Comparison of ENCODE assay signal across 27 cellular contexts in the genomic region with DNA sequence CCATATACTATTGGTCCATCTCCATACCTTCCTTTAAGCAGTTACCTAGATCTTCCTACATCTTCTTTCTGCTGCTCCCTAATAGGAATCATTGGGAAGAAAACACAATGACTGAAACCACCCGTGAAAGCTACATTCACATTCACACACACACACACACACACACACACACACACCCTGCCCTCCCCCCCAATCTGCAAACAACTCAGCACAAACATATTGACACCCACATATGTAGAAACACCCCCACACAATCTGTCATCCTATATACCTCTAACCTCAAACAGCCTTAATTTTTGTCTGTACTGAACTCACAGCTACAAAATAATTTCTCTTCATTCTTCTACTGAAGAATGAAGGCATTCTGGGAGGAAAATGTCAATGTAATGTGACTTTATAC.
"Had no signal": no experiment of that assay in that cellular context is flagged by ENCODE, and none has a peak within 500 bp of the region (broad histone marks: within the 10 kb centered on the region; RNA-seq: fewer than 3 reads in every experiment).

No MANE protein-coding gene starts in this region.

- H3K4me1 Mint-ChIP-seq: mesothelial cell of epicardium had no signal

- DNase-seq: islet precursor cell; left ventricle myocardium inferior; mesendoderm; naive B cell; natural killer cell; nephron progenitor cell; ovary; right lobe of liver; stimulated activated CD4-positive, alpha-beta T cell treated with anti-CD3 and anti-CD28 coated beads, Interleukin-1b, Interleukin-23, amount 100 ng/mL, for 48 hours; stimulated activated CD4-positive, alpha-beta T cell treated with anti-CD3 and anti-CD28 coated beads, Interleukin-2, amount 100 ng/mL, for 48 hours; stimulated activated CD4-positive, alpha-beta T cell treated with anti-CD3 and anti-CD28 coated beads, Interleukin-4, amount 100 ng/mL, for 4 hours; stimulated activated CD8-positive, alpha-beta memory T cell treated with anti-CD3 and anti-CD28 coated beads, Interleukin-4, amount 100 ng/mL, for 48 hours; stimulated activated naive CD4-positive, alpha-beta T cell treated with Interleukin-2 at 50 U/mL for 16 hours; stimulated activated naive CD8-positive, alpha-beta T cell treated with anti-CD3 and anti-CD28 coated beads, Interleukin-15, amount 100 ng/mL, for 72 hours; substantia nigra; testis; thyroid gland; transverse colon; upper lobe of left lung had no signal

- ATAC-seq: natural killer cell; right lobe of liver; stimulated activated memory B cell treated with anti-CD40 and anti-IgM and Interleukin-4, amounts not matched to agents 10 μg/mL and 1 μg/mL and 100 μg/mL, for 72 hours; stimulated activated naive CD8-positive, alpha-beta T cell treated with anti-CD3 and anti-CD28 coated beads, Interleukin-15, amount 100 ng/mL, for 72 hours had no signal

- H3K27ac Mint-ChIP-seq: mesothelial cell of epicardium; natural killer cell; nephron progenitor cell; neural progenitor cell; progenitor cell of endocrine pancreas; stimulated activated memory B cell treated with anti-CD40 and anti-IgM and Interleukin-4, amounts not matched to agents 10 μg/mL and 1 μg/mL and 100 μg/mL, for 72 hours; stimulated activated naive CD8-positive, alpha-beta T cell treated with anti-CD3 and anti-CD28 coated beads, Interleukin-15, amount 100 ng/mL, for 72 hours had no signal

- H3K36me3 ChIP-seq: neural progenitor cell, ovary, right lobe of liver, transverse colon had no signal

- H3K27me3 ChIP-seq: neural progenitor cell, ovary, right atrium auricular region, right lobe of liver, testis, thyroid gland, transverse colon, upper lobe of left lung, vagina had no signal

- H3K27ac ChIP-seq: neural progenitor cell, ovary, right atrium auricular region, right lobe of liver, testis, thyroid gland, transverse colon, vagina had no signal

- H3K4me3 Mint-ChIP-seq: mesothelial cell of epicardium; naive B cell; natural killer cell; nephron progenitor cell; neural progenitor cell; stimulated activated memory B cell treated with anti-CD40 and anti-IgM and Interleukin-4, amounts not matched to agents 10 μg/mL and 1 μg/mL and 100 μg/mL, for 72 hours; stimulated activated naive CD8-positive, alpha-beta T cell treated with anti-CD3 and anti-CD28 coated beads, Interleukin-15, amount 100 ng/mL, for 72 hours had no signal

- H3K9me3 Mint-ChIP-seq: mesothelial cell of epicardium; naive B cell; natural killer cell; nephron progenitor cell; stimulated activated memory B cell treated with anti-CD40 and anti-IgM and Interleukin-4, amounts not matched to agents 10 μg/mL and 1 μg/mL and 100 μg/mL, for 72 hours; stimulated activated naive CD8-positive, alpha-beta T cell treated with anti-CD3 and anti-CD28 coated beads, Interleukin-15, amount 100 ng/mL, for 72 hours had no signal

- H3K27me3 Mint-ChIP-seq: naive B cell; progenitor cell of endocrine pancreas; stimulated activated memory B cell treated with anti-CD40 and anti-IgM and Interleukin-4, amounts not matched to agents 10 μg/mL and 1 μg/mL and 100 μg/mL, for 72 hours; stimulated activated naive CD8-positive, alpha-beta T cell treated with anti-CD3 and anti-CD28 coated beads, Interleukin-15, amount 100 ng/mL, for 72 hours had no signal

- H3K4me3 ChIP-seq: left ventricle myocardium inferior, lung, neural progenitor cell, ovary, right atrium auricular region, right lobe of liver, smooth muscle cell, testis, thyroid gland, transverse colon, upper lobe of left lung, vagina had no signal

- H3K9me3 ChIP-seq: left ventricle myocardium inferior, ovary, right atrium auricular region, right lobe of liver, testis, thyroid gland, transverse colon, upper lobe of left lung, vagina had no signal

- H3K4me1 ChIP-seq: neural progenitor cell, testis, thyroid gland, transverse colon, vagina had no signal
